Comparison of ENCODE assay signal across 11 cellular contexts in the genomic region with DNA sequence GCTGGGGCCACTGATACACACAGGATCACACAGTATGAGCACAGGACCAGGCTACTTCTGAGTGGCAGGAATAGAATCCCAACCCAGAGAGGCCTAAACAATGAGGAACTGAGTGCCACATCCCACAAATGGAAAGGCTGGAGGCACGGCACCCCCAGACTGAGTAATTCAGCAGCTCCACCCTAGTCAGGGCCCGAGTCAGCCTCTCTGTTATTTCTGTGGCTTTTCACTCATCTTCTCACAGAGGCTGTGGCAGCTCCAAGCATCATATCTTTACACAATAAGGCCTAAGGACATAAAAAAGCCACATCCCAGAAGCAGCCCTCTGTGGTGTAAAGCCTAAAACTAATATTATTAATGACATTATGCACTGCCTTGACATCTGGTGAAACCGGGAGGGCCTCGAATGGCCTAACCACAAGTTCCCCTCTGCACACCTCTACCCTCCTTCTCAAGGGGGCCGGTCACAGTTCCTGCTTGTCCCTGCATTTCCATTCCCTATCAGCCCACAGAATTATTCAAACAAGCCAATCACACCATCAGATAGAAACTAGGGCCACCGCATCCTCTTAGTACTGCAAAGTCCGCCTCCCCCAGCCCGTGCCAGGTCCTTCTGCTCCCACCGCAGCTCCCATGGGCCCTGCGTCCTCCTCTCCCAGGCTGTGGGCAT. TPM values are rescaled to one million over a fixed set of nuclear protein-coding genes. Genes with fewer than 3 reads are reported as not detected.
DNase-seq lines count a peak whose midpoint lies in the region; ATAC-seq lines count a peak whose summit lies in the region.
"Had no signal": no experiment of that assay in that cellular context is flagged by ENCODE, and none has a peak within 500 bp of the region (broad histone marks: within the 10 kb centered on the region; RNA-seq: fewer than 3 reads in every experiment).

No MANE protein-coding gene starts in this region.

- ATAC-seq in GM18870 (IDR thresholded peaks at IDR 0.05; ENCODE audit: unreplicated experiment) (peak; percentile 85), GM21619 (IDR thresholded peaks at IDR 0.05; ENCODE audit: unreplicated experiment) (peak; percentile 72), HG03457 (IDR thresholded peaks at IDR 0.05; ENCODE audit: unreplicated experiment) (peak; percentile 82), left cardiac atrium (no peak)

- DNase-seq in posterior vena cava (ENCODE audit: low spot score) (peak; percentile 30), DMS114 treated with DMSO at 0.1 percent for 48 hours (lab: John Stamatoyannopoulos, UW; ENCODE audit: unreplicated experiment) (no peak), left cardiac atrium (no peak), NCI-H748 treated with DMSO at 0.1 percent for 48 hours (lab: John Stamatoyannopoulos, UW) (no peak), amygdala (lab: John Stamatoyannopoulos, UW) (no peak)
- DNase-seq: brain microvascular endothelial cell, NCI-H187 treated with DMSO at 0.1 percent for 48 hours, nucleus accumbens had no signal

- intact Hi-C loops in posterior vena cava (cut with DNase I) (no loop called here), left cardiac atrium (cut with DNase I) (loop anchor here in 1 of 2 donors (10.0 kb wide), 1 partner anchor 62 kb away; no protein-coding TSS in a partner anchor)

RNA-seq across cellular contexts. Expression of gene MAL, which starts 12.5 kb away (rescaled TPM):
- total RNA-seq in posterior vena cava (1 to 10 TPM; 1.0 to 1.6 TPM), left cardiac atrium (1 to 10 TPM; 5.8 to 7.8 TPM)

Comparison
In these comparisons a context has a peak if more than half of its experiments do, and no peak if none do; other contexts are left out.
1. ATAC-seq: peak in GM18870 (single experiment), GM21619 (single experiment) and HG03457 (single experiment); none in left cardiac atrium (0 of 2).